ENCODE assay signal across 1 cellular context in genomic region chr16:54152362-54153239, GRCh38.
TF ChIP-seq lines count a peak whose summit lies in the region.

No MANE protein-coding gene starts in this region.

TF ChIP-seq in WTC11, 78 proteins besides CTCF, POLR2A, EP300 and RAD21 (continued from another document):
- no peak for TF ChIP-seq TEAD1 (CRISPR knock-in tag; IDR thresholded peaks at IDR 0.05)
- no peak for TF ChIP-seq NR1H2 (CRISPR knock-in tag; IDR thresholded peaks at IDR 0.05)
- no peak for TF ChIP-seq ZNF232 (CRISPR knock-in tag; IDR thresholded peaks at IDR 0.05)
- no peak for TF ChIP-seq AR (CRISPR knock-in tag; IDR thresholded peaks at IDR 0.05)
- TF ChIP-seq ZBTB43 (CRISPR knock-in tag; IDR thresholded peaks at IDR 0.05) = no peak
- no peak for TF ChIP-seq E2F1 (CRISPR knock-in tag; IDR thresholded peaks at IDR 0.05)
- no peak for TF ChIP-seq OVOL2 (CRISPR knock-in tag; IDR thresholded peaks at IDR 0.05; ENCODE audit: borderline replicate concordance)
- no peak for TF ChIP-seq SMAD3 (CRISPR knock-in tag; IDR thresholded peaks at IDR 0.05; ENCODE audit: borderline replicate concordance)
- TF ChIP-seq FOXJ3 (CRISPR knock-in tag; IDR thresholded peaks at IDR 0.05; ENCODE audit: borderline replicate concordance) = no peak
- TF ChIP-seq ZNF396 (CRISPR knock-in tag; IDR thresholded peaks at IDR 0.05; ENCODE audit: borderline replicate concordance) = no peak
- TF ChIP-seq ESRRA (CRISPR knock-in tag; IDR thresholded peaks at IDR 0.05; ENCODE audit: borderline replicate concordance) = no peak
